Comparison of ENCODE assay signal across 24 cellular contexts in genomic region chr12:130115646-130116045, GRCh38. TPM values are rescaled to one million over a fixed set of nuclear protein-coding genes. Genes with fewer than 3 reads are reported as not detected.
"Had no signal": no experiment of that assay in that cellular context is flagged by ENCODE, and none has a peak within 500 bp of the region (broad histone marks: within the 10 kb centered on the region; RNA-seq: fewer than 3 reads in every experiment).

No MANE protein-coding gene starts in this region.

- H3K36me3 ChIP-seq: Peyer's patch, SJCRH30 had no signal

- H3K4me3 ChIP-seq: Peyer's patch, SJCRH30 had no signal

- DNase-seq: KBM-7, NCI-H1092, NCI-H1105 treated with DMSO at 0.1 percent for 48 hours, NCI-H1417 treated with DMSO at 0.1 percent for 48 hours, NCI-H146, NCI-H1694 treated with DMSO at 0.1 percent for 48 hours, NCI-H1930, NCI-H2081, NCI-H2107, NCI-H2227 treated with DMSO at 0.1 percent for 48 hours, NCI-H524, NCI-H526 treated with DMSO at 0.1 percent for 48 hours, NCI-H748 treated with DMSO at 0.1 percent for 48 hours, PC-3, Peyer's patch, SHP77 treated with DMSO at 0.1 percent for 48 hours, SJCRH30 had no signal

- H3K27ac ChIP-seq: Peyer's patch, SJCRH30 had no signal

- H3K9me3 ChIP-seq: Peyer's patch, SJCRH30 had no signal

- H3K27me3 ChIP-seq: Peyer's patch, SJCRH30 had no signal

- H3K4me1 ChIP-seq: Peyer's patch, SJCRH30 had no signal

RNA-seq across cellular contexts. Expression of gene FZD10, which starts 46.6 kb away (rescaled TPM):
- total RNA-seq: HT-29, LHCN-M2, MCF 10A, NCI-H460, OCI-LY7, PC-3, Right ventricle myocardium inferior, RPMI7951, SJCRH30 had no signal
